In the genomic region with DNA sequence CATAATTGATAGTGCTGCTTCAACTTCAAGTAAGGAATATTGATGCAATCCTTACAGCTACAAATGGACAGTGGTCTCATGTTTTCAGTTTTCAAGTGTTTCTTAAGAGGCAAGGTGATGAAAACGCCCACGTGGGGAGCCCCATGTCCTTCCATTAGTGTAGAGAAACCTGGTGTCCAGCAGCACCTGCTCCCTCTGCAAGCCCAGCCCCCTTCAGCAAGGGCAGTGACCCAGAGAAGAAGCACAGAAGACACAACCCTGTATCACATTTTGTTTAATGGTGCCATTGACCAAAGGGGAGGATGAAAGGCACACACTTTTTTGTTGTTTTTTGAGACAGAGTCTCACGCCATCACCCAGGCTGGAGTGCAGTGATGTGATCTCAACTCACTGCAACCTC, we compare ENCODE assay signal across 7 cellular contexts.
"Had no signal": no experiment of that assay in that cellular context is flagged by ENCODE, and none has a peak within 500 bp of the region (broad histone marks: within the 10 kb centered on the region; RNA-seq: fewer than 3 reads in every experiment).

No MANE protein-coding gene starts in this region.

- H3K36me3 ChIP-seq: HAP-1 had no signal

- H3K27ac ChIP-seq: GM23248 had no signal

- H3K4me3 ChIP-seq: GM23248, GM23338, HAP-1 had no signal

- H3K9me3 ChIP-seq: HAP-1 had no signal

- H3K4me3 Mint-ChIP-seq: GM23338, H9 had no signal

- H3K27ac Mint-ChIP-seq: GM23338, H9 had no signal

- H3K4me1 ChIP-seq: HAP-1 had no signal

- DNase-seq: GM23248, GOT3, H7, H9, HCEC 1CT had no signal
